ENCODE assay signal across 8 cellular contexts in genomic region chr2:113578508-113578907, GRCh38. TPM values are rescaled to one million over a fixed set of nuclear protein-coding genes. Genes with fewer than 3 reads are reported as not detected.
DNase-seq lines count a peak whose midpoint lies in the region; ATAC-seq and TF ChIP-seq lines count a peak whose summit lies in the region.
"Not testable (repeated sequence)": the region's sequence is repeated elsewhere in the genome, so short reads cannot be mapped to it uniquely, and the experiment has no call there.

No MANE protein-coding gene starts in this region.

- H2AFZ ChIP-seq in GM23248 (0 out of 2 replicates have a peak overlapping the region, but pooled peaks have one; percentile 56), mammary epithelial cell (ENCODE audit: low read depth, low read length) (peak overlapping the region; percentile 51)
- H2AFZ ChIP-seq in fibroblast of lung (ENCODE audit: low read length): not testable (repeated sequence)

- dilution Hi-C loops in mammary epithelial cell (cut with HindIII; ENCODE audit: low sequenced_read_pairs): not testable (repeated sequence)

- not testable (repeated sequence) for TF ChIP-seq POLR2A in ovary (IDR thresholded peaks at IDR 0.05); sigmoid colon (IDR thresholded peaks at IDR 0.05); uterus (IDR thresholded peaks at IDR 0.05)

- H3K79me2 ChIP-seq in GM23248 (ENCODE audit: insufficient read depth); mammary epithelial cell (ENCODE audit: insufficient read depth, low read length); fibroblast of lung (ENCODE audit: control insufficient read depth, insufficient read depth, low read length): not testable (repeated sequence)

- intact Hi-C loops in mammary epithelial cell (cut with micrococcal nuclease); right cardiac atrium (cut with DNase I); ovary (cut with DNase I); sigmoid colon (cut with DNase I); uterus (cut with DNase I; ENCODE audit: low total_unique reads): not testable (repeated sequence)

- CTCF ChIA-PET in mammary epithelial cell (lab: Charles Lee; ENCODE audit: low non-redundant PET): not testable (repeated sequence)

- H3K4me1 ChIP-seq in GM23248 (ENCODE audit: insufficient read depth); mammary epithelial cell (ENCODE audit: insufficient read depth, low read length); fibroblast of lung (ENCODE audit: control insufficient read depth, extremely low read depth, insufficient read depth, low read length); right cardiac atrium (ENCODE audit: control insufficient read depth, insufficient read depth, low read length); ovary (ENCODE audit: insufficient read depth); sigmoid colon; uterus: not testable (repeated sequence)

- not testable (repeated sequence) for H3K9ac ChIP-seq in GM23248; mammary epithelial cell (ENCODE audit: insufficient read depth, low read length); fibroblast of lung (ENCODE audit: insufficient read depth, low read length)

- not testable (repeated sequence) for BruUV-seq in mammary epithelial cell (replicated peaks; lab: Mats Ljungman, UMichigan)

- H3K27ac ChIP-seq in GM23248 (peak overlapping the region; percentile 76), fibroblast of lung (ENCODE audit: insufficient read depth, low read length) (peak overlapping the region; percentile 73)
- H3K27ac ChIP-seq in WERI-Rb-1; mammary epithelial cell (ENCODE audit: insufficient read depth, low read depth, low read length); right cardiac atrium (ENCODE audit: low read length); ovary; sigmoid colon; uterus: not testable (repeated sequence)

- DNase-seq in GM23248; mammary epithelial cell; fibroblast of lung (ENCODE audit: low read depth in 2 of 2): not testable (repeated sequence)
- DNase-seq in WERI-Rb-1 (peak; percentile 26), right cardiac atrium (peak; percentile 57 to 70 (median 65)), ovary (peak; percentile 36 to 74 (median 68)), sigmoid colon (peak; percentile 85), uterus (peak; percentile 68 to 76)

- not testable (repeated sequence) for ATAC-seq in right cardiac atrium

- H4K20me1 ChIP-seq in GM23248 (ENCODE audit: insufficient read depth); mammary epithelial cell (ENCODE audit: insufficient read depth, low read length); fibroblast of lung (ENCODE audit: control insufficient read depth, extremely low read depth, insufficient read depth, low read length): not testable (repeated sequence)

- H3K27me3 ChIP-seq in GM23248 (replicated peaks; ENCODE audit: insufficient read depth); WERI-Rb-1 (ENCODE audit: insufficient read depth, low read depth, severe bottlenecking); mammary epithelial cell (ENCODE audit: insufficient read depth, low read length); fibroblast of lung (ENCODE audit: control insufficient read depth, insufficient read depth, low read length); right cardiac atrium (ENCODE audit: control insufficient read depth, insufficient read depth); ovary; sigmoid colon; uterus: not testable (repeated sequence)

- in situ Hi-C loops in GM23248 (cut with MboI); mammary epithelial cell (cut with MboI; ENCODE audit: low sequenced_read_pairs in 2 of 2): not testable (repeated sequence)

- H3K9me3 ChIP-seq in GM23248 (ENCODE audit: low read depth); WERI-Rb-1 (ENCODE audit: severe bottlenecking); mammary epithelial cell (replicated peaks; ENCODE audit: insufficient read depth, low read length); fibroblast of lung (ENCODE audit: control insufficient read depth, insufficient read depth, low read depth, low read length); right cardiac atrium (ENCODE audit: control insufficient read depth, low read length); ovary; sigmoid colon; uterus: not testable (repeated sequence)

- TF ChIP-seq EP300 in ovary (IDR thresholded peaks at IDR 0.05); sigmoid colon (IDR thresholded peaks at IDR 0.05): not testable (repeated sequence)

- TF ChIP-seq CTCF in WERI-Rb-1 (IDR thresholded peaks at IDR 0.05; ENCODE audit: low read depth, low read length); mammary epithelial cell (conservative IDR thresholded peaks at IDR 0.05 in 1 of 2, IDR thresholded peaks at IDR 0.05 in 1 of 2; ENCODE audit: extremely low read depth in 1 of 2, insufficient read depth in 1 of 2, low read depth in 1 of 2, low read length in 2 of 2); fibroblast of lung (conservative IDR thresholded peaks at IDR 0.05 in 1 of 2, IDR thresholded peaks at IDR 0.05 in 1 of 2; ENCODE audit: low read depth in 1 of 2, low read length in 2 of 2); ovary (IDR thresholded peaks at IDR 0.05); sigmoid colon (IDR thresholded peaks at IDR 0.05); uterus (IDR thresholded peaks at IDR 0.05): not testable (repeated sequence)

- 3 to 4% methylated on average over 5 of the region's 5 CpGs for WGBS in GM23248 (ENCODE audit: low coverage in 1 of 2, low lambda C conversion rate in 2 of 2, missing lambda C conversion rate in 2 of 2), 2 experiments
- 2% methylated on average over 5 of the region's 5 CpGs for WGBS in mammary epithelial cell (ENCODE audit: low coverage, missing lambda C conversion rate)
- WGBS in right cardiac atrium: 24% methylated on average over 4 of the region's 5 CpGs
- WGBS in ovary, 3 donors: 0 to 7% (median 3%) methylated on average over 4 of the region's 5 CpGs
- WGBS in sigmoid colon, 2 donors: 35 to 49% methylated on average over 4 of the region's 5 CpGs

- H3K36me3 ChIP-seq in GM23248 (ENCODE audit: low read depth); WERI-Rb-1; mammary epithelial cell (ENCODE audit: insufficient read depth, low read length); fibroblast of lung (ENCODE audit: control insufficient read depth, insufficient read depth, low read length); ovary; sigmoid colon; uterus: not testable (repeated sequence)

- not testable (repeated sequence) for H3K4me2 ChIP-seq in GM23248 (ENCODE audit: unreplicated experiment); mammary epithelial cell (ENCODE audit: insufficient read depth, low read depth, low read length); fibroblast of lung (ENCODE audit: extremely low read depth, insufficient read depth, low read length)

- not testable (repeated sequence) for H3K9me2 ChIP-seq in GM23248 (ENCODE audit: insufficient read depth)

- H3F3A ChIP-seq in GM23248 (ENCODE audit: insufficient read depth): not testable (repeated sequence)

- H3K4me3 ChIP-seq in GM23248; WERI-Rb-1 (ENCODE audit: low read depth, low read length); mammary epithelial cell (replicated peaks in 1 of 3; ENCODE audit: insufficient read depth in 1 of 3, low read depth in 2 of 3, low read length in 3 of 3); fibroblast of lung (replicated peaks in 1 of 4; ENCODE audit: control extremely low read depth in 1 of 4, insufficient read depth in 1 of 4, low read depth in 3 of 4, low read length in 4 of 4); right cardiac atrium (ENCODE audit: low read length); ovary; sigmoid colon; uterus: not testable (repeated sequence)

RNA-seq across cellular contexts. Expression of gene RABL2A, which starts 48.6 kb away (rescaled TPM):
- total RNA-seq in GM23248 (2014; rRNA removed; shearing (Covaris generic)): 4.3 and 5.4 TPM in 2 replicates
- polyA plus RNA-seq in GM23248 (2016; fragmentation: Nextera tagmentation; extraction: Ambion mirVana) (6.5 and 9.7 TPM in 2 replicates), mammary epithelial cell (10.6 TPM), fibroblast of lung (6.4 and 7.4 TPM in 2 replicates), right cardiac atrium (8.5 TPM), ovary (10 to 100 TPM; 15.0 to 22.1 TPM), sigmoid colon (10 to 100 TPM in 1 of 3 donors, 1 to 10 TPM in 2; 5.8 to 11.6 (median 7.8) TPM)
- total RNA-seq in mammary epithelial cell (10 to 100 TPM in 1 of 2 donors, 1 to 10 TPM in 1; 7.3 to 14.1 TPM), fibroblast of lung (6.9 and 11.7 TPM in 2 replicates), right cardiac atrium (10 to 100 TPM in 3 of 4 donors, 1 to 10 TPM in 1; 8.6 to 11.8 (median 10.6) TPM), ovary (10 to 100 TPM in 6 of 7 donors, 1 to 10 TPM in 1; 9.5 to 32.9 (median 22.3) TPM), sigmoid colon (10 to 100 TPM in 2 of 4 donors, 1 to 10 TPM in 2; 6.4 to 15.2 (median 9.0) TPM), uterus (10 to 100 TPM in 3 of 4 donors, 1 to 10 TPM in 1; 1.8 to 39.3 (median 23.7) TPM)
- polyA minus RNA-seq in mammary epithelial cell (42.7 TPM), fibroblast of lung (ENCODE audit: low replicate concordance) (13.2 and 14.9 TPM in 2 replicates)
- polyA plus RNA-seq in fibroblast of lung (2012): 5.0 and 5.6 TPM in 2 replicates
